In the genomic region with DNA sequence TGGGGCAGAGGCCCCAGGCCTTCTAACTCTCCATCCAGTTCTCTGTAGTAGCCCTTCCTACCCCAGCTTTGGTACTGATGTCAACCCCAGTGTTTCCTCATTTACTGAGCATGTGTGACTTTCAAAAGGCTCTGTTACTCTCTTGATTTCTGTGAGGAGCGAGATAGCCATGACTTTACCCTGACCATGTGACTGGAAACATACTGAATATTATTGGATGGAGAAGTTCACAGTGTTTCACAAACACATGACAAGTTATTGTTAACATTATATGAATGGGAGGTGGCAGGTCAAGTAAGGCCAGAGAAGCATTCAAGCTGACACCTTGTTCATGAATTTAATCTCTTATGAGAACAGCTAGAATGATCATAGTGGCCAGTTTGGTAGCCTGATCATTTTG, we compare ENCODE assay signal across 9 cellular contexts.
"Had no signal": no experiment of that assay in that cellular context is flagged by ENCODE, and none has a peak within 500 bp of the region (broad histone marks: within the 10 kb centered on the region; RNA-seq: fewer than 3 reads in every experiment).

No MANE protein-coding gene starts in this region.

- DNase-seq: GM23248, GOT3, H7, HFFc6, IMR-90 had no signal

- H3K9me3 ChIP-seq: HAP-1 had no signal

- H3K9me3 Mint-ChIP-seq: HFFc6 had no signal

- H3K4me3 ChIP-seq: GM23248, HAP-1, K562 had no signal

- H3K27ac ChIP-seq: GM23248 had no signal

- H3K36me3 ChIP-seq: HAP-1 had no signal

- H3K4me3 Mint-ChIP-seq: HFFc6 had no signal

- ATAC-seq: HCT116, K562 had no signal

- H3K4me1 ChIP-seq: HAP-1 had no signal

- H3K27ac Mint-ChIP-seq: HFFc6 had no signal

- FAIRE-seq: HTR-8/SVneo, K562 had no signal
